26 cellular contexts compared by ENCODE assay signal in the genomic region with DNA sequence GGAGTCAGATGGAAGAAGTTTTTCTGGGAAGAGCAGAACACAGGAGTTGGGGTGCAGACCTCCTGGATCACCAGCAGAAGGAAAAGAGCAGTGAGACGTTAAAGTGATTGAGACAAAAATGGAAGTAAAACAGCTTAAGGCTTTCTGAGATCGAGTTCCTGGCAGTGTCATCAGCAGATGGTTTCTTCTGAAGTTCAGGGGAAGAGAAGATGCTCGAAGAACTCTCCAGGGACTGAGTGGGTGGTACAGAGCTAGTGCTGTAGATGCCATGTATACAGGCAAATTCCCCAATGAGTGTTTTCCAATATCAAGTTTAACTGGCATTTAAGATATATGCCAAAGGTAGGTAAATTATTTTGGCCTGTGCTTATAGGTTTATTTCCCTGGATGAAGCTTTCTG.
DNase-seq lines count a peak whose midpoint lies in the region; ATAC-seq, FAIRE-seq and TF ChIP-seq lines count a peak whose summit lies in the region.
"Had no signal": no experiment of that assay in that cellular context is flagged by ENCODE, and none has a peak within 500 bp of the region (broad histone marks: within the 10 kb centered on the region; RNA-seq: fewer than 3 reads in every experiment).

No MANE protein-coding gene starts in this region.

- no peaks in the 10 kb centered on the region for H3K36me3 ChIP-seq in SK-N-SH (replicated peaks in 1 of 2; ENCODE audit: control insufficient read depth in 1 of 2, insufficient read depth in 2 of 2, low read length in 1 of 2)
- H3K36me3 ChIP-seq: cardiac muscle cell, HAP-1, right lobe of liver had no signal

- POLR2A ChIA-PET in SK-N-SH (lab: Yijun Ruan, JAX), result no interaction called here

- H4K20me1 ChIP-seq in SK-N-SH (ENCODE audit: insufficient read depth), result no peaks in the 10 kb centered on the region

- H3K79me2 ChIP-seq in SK-N-SH (ENCODE audit: insufficient read depth), result no peaks in the 10 kb centered on the region

- no peak for DNase-seq in SK-N-SH
- peak; percentile 74 for DNase-seq in NCI-H2171 treated with DMSO at 0.1 percent for 48 hours (lab: John Stamatoyannopoulos, UW)
- DNase-seq in memory B cell (ENCODE audit: low spot score in 2 of 2), result no peak
- DNase-seq in NCI-H226, result no peak
- DNase-seq in NCI-H1694 treated with DMSO at 0.1 percent for 48 hours (lab: John Stamatoyannopoulos, UW), result no peak
- DNase-seq in Kasumi-1 (lab: John Stamatoyannopoulos, UW), result no peak
- DNase-seq in urothelium cell line (ENCODE audit: low spot score), result no peak
- DNase-seq: activated CD4-positive, alpha-beta T cell treated with anti-CD3 and anti-CD28 coated beads for 4 hours; activated naive CD4-positive, alpha-beta T cell treated with anti-CD3 and anti-CD28 coated beads for 36 hours; activated T-cell treated with anti-CD3 and anti-CD28 coated beads, Interleukin-2, amount 50 U/mL, for 48 hours; anterior cingulate cortex; C1 segment of cervical spinal cord; cortex of kidney; NCI-H187 treated with DMSO at 0.1 percent for 48 hours; NCI-H82; right lobe of liver; SIG-M5; stimulated activated CD4-positive, alpha-beta T cell treated with anti-CD3 and anti-CD28 coated beads, Interleukin-1b, Interleukin-23, amount 100 ng/mL, for 48 hours; T-helper 1 cell had no signal

- no peak overlapping the region for H3K27ac ChIP-seq in SK-N-SH (ENCODE audit: low read depth in 2 of 2, low read length in 1 of 2)
- H3K27ac ChIP-seq: cardiac muscle cell, right lobe of liver had no signal

- WGBS in SK-N-SH (ENCODE audit: low lambda C conversion rate), result 43% methylated on average over 3 of the region's 3 CpGs

- peaks cover 1% of the 10 kb centered on the region for H3K27me3 Mint-ChIP-seq in memory B cell

- H3K9ac ChIP-seq in SK-N-SH, result no peak overlapping the region

- no peak for TF ChIP-seq EP300 in SK-N-SH (IDR thresholded peaks at IDR 0.05; ENCODE audit: borderline replicate concordance in 1 of 2, low read depth in 1 of 2, low read length in 1 of 2)

- peak overlapping the region; percentile 57 for H3K4me3 Mint-ChIP-seq in memory B cell
- H3K4me3 Mint-ChIP-seq: activated naive CD4-positive, alpha-beta T cell treated with anti-CD3 and anti-CD28 coated beads for 36 hours; nephron; stimulated activated effector memory CD8-positive, alpha-beta T cell treated with anti-CD3 and anti-CD28 coated beads, Interleukin-12 subunit alpha, Interleukin-12 subunit beta, amount 100 ng/mL, for 72 hours had no signal

- TF ChIP-seq CTCF in SK-N-SH (IDR thresholded peaks at IDR 0.05), result no peak

- no peaks in the 10 kb centered on the region for H3K27me3 ChIP-seq in SK-N-SH (ENCODE audit: insufficient read depth)
- H3K27me3 ChIP-seq: cardiac muscle cell, right lobe of liver had no signal

- ATAC-seq in SK-N-SH treated with all-trans-retinoic acid at 6 μM for 48 hours, result no peak
- ATAC-seq in memory B cell (ENCODE audit: low read depth), result peak; percentile 56
- ATAC-seq: left lobe of liver; right lobe of liver; stimulated activated effector memory CD8-positive, alpha-beta T cell treated with anti-CD3 and anti-CD28 coated beads, Interleukin-12 subunit alpha, Interleukin-12 subunit beta, amount 100 ng/mL, for 72 hours had no signal

- no peaks in the 10 kb centered on the region for H3K9me2 ChIP-seq in SK-N-SH

- peak overlapping the region; percentile 44; the same call in 1 of the 2 replicates for H3K4me2 ChIP-seq in SK-N-SH

- no peak overlapping the region for H3K27ac Mint-ChIP-seq in memory B cell
- H3K27ac Mint-ChIP-seq: activated naive CD4-positive, alpha-beta T cell treated with anti-CD3 and anti-CD28 coated beads for 36 hours; IgD-negative memory B cell; nephron; stimulated activated effector memory CD8-positive, alpha-beta T cell treated with anti-CD3 and anti-CD28 coated beads, Interleukin-12 subunit alpha, Interleukin-12 subunit beta, amount 100 ng/mL, for 72 hours had no signal

- H3K4me1 Mint-ChIP-seq in memory B cell, result peaks cover 7% of the 10 kb centered on the region
- H3K4me1 Mint-ChIP-seq: nephron had no signal

- H3F3A ChIP-seq in SK-N-SH (replicated peaks; ENCODE audit: insufficient read depth), result no peaks in the 10 kb centered on the region

- H3K4me3 ChIP-seq in SK-N-SH (ENCODE audit: low read depth in 2 of 2, low read length in 1 of 2), result peak overlapping the region in 1 of 2 experiments; percentile 42; a peak in 1 of 4 replicates
- H3K4me3 ChIP-seq: cardiac muscle cell, HAP-1, right lobe of liver had no signal

- H3K36me3 Mint-ChIP-seq in memory B cell, result peaks cover 6% of the 10 kb centered on the region
- H3K36me3 Mint-ChIP-seq: IgD-negative memory B cell; stimulated activated effector memory CD8-positive, alpha-beta T cell treated with anti-CD3 and anti-CD28 coated beads, Interleukin-12 subunit alpha, Interleukin-12 subunit beta, amount 100 ng/mL, for 72 hours had no signal

- H3K9me3 Mint-ChIP-seq in memory B cell, result peaks cover 5% of the 10 kb centered on the region

- H2AFZ ChIP-seq in SK-N-SH (ENCODE audit: low read depth), result no peak overlapping the region

- H3K9me3 ChIP-seq in SK-N-SH, result no peaks in the 10 kb centered on the region
- H3K9me3 ChIP-seq: HAP-1, right lobe of liver had no signal

- CTCF ChIA-PET in SK-N-SH (lab: Yijun Ruan, JAX), result no interaction called here

- no peak for FAIRE-seq in urothelium cell line (lab: Jason Lieb, UNC)

- TF ChIP-seq RAD21 in SK-N-SH (IDR thresholded peaks at IDR 0.05; ENCODE audit: low read length), result no peak

- H3K4me1 ChIP-seq in SK-N-SH (ENCODE audit: control insufficient read depth in 1 of 2, insufficient read depth in 2 of 2, low read depth in 1 of 2, low read length in 1 of 2), result no peaks in the 10 kb centered on the region
- H3K4me1 ChIP-seq: HAP-1, right lobe of liver had no signal

TF ChIP-seq in SK-N-SH, 30 proteins besides CTCF, POLR2A, EP300 and RAD21 (continues in another document):
- TF ChIP-seq, protein P1, sequence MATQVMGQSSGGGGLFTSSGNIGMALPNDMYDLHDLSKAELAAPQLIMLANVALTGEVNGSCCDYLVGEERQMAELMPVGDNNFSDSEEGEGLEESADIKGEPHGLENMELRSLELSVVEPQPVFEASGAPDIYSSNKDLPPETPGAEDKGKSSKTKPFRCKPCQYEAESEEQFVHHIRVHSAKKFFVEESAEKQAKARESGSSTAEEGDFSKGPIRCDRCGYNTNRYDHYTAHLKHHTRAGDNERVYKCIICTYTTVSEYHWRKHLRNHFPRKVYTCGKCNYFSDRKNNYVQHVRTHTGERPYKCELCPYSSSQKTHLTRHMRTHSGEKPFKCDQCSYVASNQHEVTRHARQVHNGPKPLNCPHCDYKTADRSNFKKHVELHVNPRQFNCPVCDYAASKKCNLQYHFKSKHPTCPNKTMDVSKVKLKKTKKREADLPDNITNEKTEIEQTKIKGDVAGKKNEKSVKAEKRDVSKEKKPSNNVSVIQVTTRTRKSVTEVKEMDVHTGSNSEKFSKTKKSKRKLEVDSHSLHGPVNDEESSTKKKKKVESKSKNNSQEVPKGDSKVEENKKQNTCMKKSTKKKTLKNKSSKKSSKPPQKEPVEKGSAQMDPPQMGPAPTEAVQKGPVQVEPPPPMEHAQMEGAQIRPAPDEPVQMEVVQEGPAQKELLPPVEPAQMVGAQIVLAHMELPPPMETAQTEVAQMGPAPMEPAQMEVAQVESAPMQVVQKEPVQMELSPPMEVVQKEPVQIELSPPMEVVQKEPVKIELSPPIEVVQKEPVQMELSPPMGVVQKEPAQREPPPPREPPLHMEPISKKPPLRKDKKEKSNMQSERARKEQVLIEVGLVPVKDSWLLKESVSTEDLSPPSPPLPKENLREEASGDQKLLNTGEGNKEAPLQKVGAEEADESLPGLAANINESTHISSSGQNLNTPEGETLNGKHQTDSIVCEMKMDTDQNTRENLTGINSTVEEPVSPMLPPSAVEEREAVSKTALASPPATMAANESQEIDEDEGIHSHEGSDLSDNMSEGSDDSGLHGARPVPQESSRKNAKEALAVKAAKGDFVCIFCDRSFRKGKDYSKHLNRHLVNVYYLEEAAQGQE (IDR thresholded peaks at IDR 0.05; ENCODE audit: low read depth, low read length), result no peak
- no peak for TF ChIP-seq RXRA (IDR thresholded peaks at IDR 0.05; ENCODE audit: borderline replicate concordance, low read depth)

TF ChIP-seq in SK-N-SH treated with all-trans-retinoic acid at 6 μM for 48 hours, 23 proteins besides CTCF, POLR2A, EP300 and RAD21 (continues in another document):
- TF ChIP-seq, protein P2, sequence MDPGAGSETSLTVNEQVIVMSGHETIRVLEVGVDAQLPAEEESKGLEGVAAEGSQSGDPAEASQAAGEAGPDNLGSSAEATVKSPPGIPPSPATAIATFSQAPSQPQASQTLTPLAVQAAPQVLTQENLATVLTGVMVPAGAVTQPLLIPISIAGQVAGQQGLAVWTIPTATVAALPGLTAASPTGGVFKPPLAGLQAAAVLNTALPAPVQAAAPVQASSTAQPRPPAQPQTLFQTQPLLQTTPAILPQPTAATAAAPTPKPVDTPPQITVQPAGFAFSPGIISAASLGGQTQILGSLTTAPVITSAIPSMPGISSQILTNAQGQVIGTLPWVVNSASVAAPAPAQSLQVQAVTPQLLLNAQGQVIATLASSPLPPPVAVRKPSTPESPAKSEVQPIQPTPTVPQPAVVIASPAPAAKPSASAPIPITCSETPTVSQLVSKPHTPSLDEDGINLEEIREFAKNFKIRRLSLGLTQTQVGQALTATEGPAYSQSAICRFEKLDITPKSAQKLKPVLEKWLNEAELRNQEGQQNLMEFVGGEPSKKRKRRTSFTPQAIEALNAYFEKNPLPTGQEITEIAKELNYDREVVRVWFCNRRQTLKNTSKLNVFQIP (CRISPR knock-in tag; IDR thresholded peaks at IDR 0.05; ENCODE audit: borderline replicate concordance, low read depth), result no peak
- no peak for TF ChIP-seq CSDC2 (CRISPR knock-in tag; IDR thresholded peaks at IDR 0.05)
- no peak for TF ChIP-seq OSR1 (CRISPR knock-in tag; IDR thresholded peaks at IDR 0.05)
- no peak for TF ChIP-seq ZC3H10 (CRISPR knock-in tag; IDR thresholded peaks at IDR 0.05)
- no peak for TF ChIP-seq RARB (CRISPR knock-in tag; IDR thresholded peaks at IDR 0.05)
- no peak for TF ChIP-seq TCF4 (CRISPR knock-in tag; IDR thresholded peaks at IDR 0.05; ENCODE audit: borderline replicate concordance)
- no peak for TF ChIP-seq PPARA (CRISPR knock-in tag; IDR thresholded peaks at IDR 0.05; ENCODE audit: borderline replicate concordance)
